ENCODE assay signal across 27 cellular contexts in the genomic region with DNA sequence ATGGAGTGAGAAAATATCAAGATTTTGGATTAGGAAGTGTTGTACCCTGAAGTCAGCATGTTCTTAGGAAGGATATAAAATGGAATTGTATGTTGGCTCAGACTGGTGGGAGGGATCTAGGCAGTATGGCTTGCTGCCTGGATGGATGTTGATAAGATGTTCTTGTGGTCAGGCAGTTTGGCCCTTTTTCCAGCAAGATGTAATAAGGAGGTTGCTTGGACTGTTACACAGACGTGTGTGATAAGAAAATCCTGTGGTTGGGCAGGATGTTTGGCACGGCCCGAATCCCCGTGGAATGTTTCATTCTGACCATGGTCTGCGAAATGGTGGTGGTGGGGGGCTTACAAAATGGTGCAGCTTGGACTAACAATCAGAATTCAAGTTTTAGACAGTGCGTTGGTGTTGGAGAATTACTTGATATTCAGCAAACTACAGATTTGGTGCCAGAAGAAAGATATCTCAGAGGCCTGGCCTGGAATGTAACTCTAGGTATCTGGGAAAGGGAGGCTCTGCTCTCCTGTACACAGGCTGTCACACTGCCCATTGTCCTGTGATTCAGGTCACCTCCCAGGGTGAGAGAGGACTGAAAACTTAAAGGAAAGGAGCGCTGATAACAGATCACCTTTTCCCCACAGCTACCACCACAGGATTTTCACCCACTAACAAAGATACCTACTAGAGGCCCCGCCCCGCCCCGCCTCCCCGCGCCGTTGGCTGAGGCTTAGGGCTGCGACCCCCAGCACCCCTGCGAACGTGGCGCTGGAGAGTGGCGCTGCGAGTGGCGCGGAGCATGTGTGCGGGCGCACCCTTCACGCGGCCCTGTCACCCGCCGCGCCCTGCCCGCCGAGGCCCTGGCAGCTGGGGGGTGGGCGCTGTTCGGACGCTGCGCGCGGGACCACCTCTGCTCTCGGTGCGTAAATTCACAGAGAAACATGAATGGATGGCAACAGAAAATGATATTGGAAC. TPM values are rescaled to one million over a fixed set of nuclear protein-coding genes. Genes with fewer than 3 reads are reported as not detected.
DNase-seq lines count a peak whose midpoint lies in the region; ATAC-seq, FAIRE-seq and TF ChIP-seq lines count a peak whose summit lies in the region.
"Had no signal": no experiment of that assay in that cellular context is flagged by ENCODE, and none has a peak within 500 bp of the region (broad histone marks: within the 10 kb centered on the region; RNA-seq: fewer than 3 reads in every experiment).

No MANE protein-coding gene starts in this region.

- DNase-seq in MG63 = peak; percentile 2
- peak; percentile 91 for DNase-seq in astrocyte (ENCODE audit: low read depth)
- peak in 1 of 2 donors; percentile 18 for DNase-seq in heart right ventricle
- DNase-seq in retinal pigment epithelial cell (ENCODE audit: low read depth) = peak; percentile 35
- DNase-seq in mesenchymal stem cell = no peak
- no peak for DNase-seq in AG20443 (ENCODE audit: low spot score)
- DNase-seq: activated CD4-positive, CD25-positive, alpha-beta regulatory T cell; activated CD8-positive, alpha-beta T cell treated with anti-CD3 and anti-CD28 coated beads for 36 hours; activated naive CD4-positive, alpha-beta T cell treated with anti-CD3 and anti-CD28 coated beads, Interleukin-2, amount 10 ng/mL, durations not matched to agents 7 days and 5 days; activated T-cell treated with anti-CD3 and anti-CD28 coated beads, Interleukin-2, amount 50 U/mL, for 24 hours; CD8-positive, alpha-beta T cell; colonic mucosa; GOT3; MV-4-11; naive B cell; NCI-H187; NCI-H345; stimulated activated CD4-positive, alpha-beta T cell treated with anti-CD3 and anti-CD28 coated beads, Interleukin-2, amount 100 ng/mL, for 24 hours; stimulated activated naive CD8-positive, alpha-beta T cell treated with anti-CD3 and anti-CD28 coated beads, Interleukin-15, Interleukin-2, amounts not matched to agents 100 U/mL and 50 U/mL, for 24 hours; T-helper 2 cell; transverse colon had no signal

- ATAC-seq in heart right ventricle = peak in 6 of 8 donors; percentile 13 to 84 (median 71)
- ATAC-seq in GM21737 (IDR thresholded peaks at IDR 0.05; ENCODE audit: unreplicated experiment) = no peak
- no peak for ATAC-seq in GM19035 (IDR thresholded peaks at IDR 0.05; ENCODE audit: unreplicated experiment)
- ATAC-seq: activated CD8-positive, alpha-beta T cell treated with anti-CD3 and anti-CD28 coated beads for 36 hours; body of pancreas; CD8-positive, alpha-beta T cell; stimulated activated naive CD8-positive, alpha-beta T cell treated with anti-CD3 and anti-CD28 coated beads, Interleukin-15, Interleukin-2, amounts not matched to agents 100 U/mL and 50 U/mL, for 24 hours had no signal

- H3K9me3 ChIP-seq in MG63 (no peaks in the 10 kb centered on the region), astrocyte (ENCODE audit: insufficient read depth, low read depth, low read length) (no peaks in the 10 kb centered on the region), heart right ventricle (peaks cover 0 to 26% (median 0%) of the 10 kb centered on the region in 11 donors), mesenchymal stem cell (ENCODE audit: control insufficient read depth, low read length) (peaks cover 29% of the 10 kb centered on the region)
- H3K9me3 ChIP-seq: body of pancreas, colonic mucosa had no signal

- H3K36me3 ChIP-seq in MG63 (no peaks in the 10 kb centered on the region), astrocyte (ENCODE audit: insufficient read depth, low read length) (no peaks in the 10 kb centered on the region), heart right ventricle (no peaks in the 10 kb centered on the region), mesenchymal stem cell (ENCODE audit: control insufficient read depth in 1 of 2, insufficient read depth in 2 of 2, low read depth in 1 of 2, low read length in 2 of 2) (no peaks in the 10 kb centered on the region)
- H3K36me3 ChIP-seq: colonic mucosa, SJSA1, transverse colon had no signal

- no peak for TF ChIP-seq CTCF in astrocyte (IDR thresholded peaks at IDR 0.05; ENCODE audit: insufficient read depth, low read depth, low read length)
- no peak for TF ChIP-seq CTCF in heart right ventricle (IDR thresholded peaks at IDR 0.05)
- no peak for TF ChIP-seq CTCF in retinal pigment epithelial cell (conservative IDR thresholded peaks at IDR 0.05; ENCODE audit: low read depth, low read length)

- no peak overlapping the region for H3K23ac ChIP-seq in mesenchymal stem cell (ENCODE audit: low read length in 2 of 2)

- H4K20me1 ChIP-seq in astrocyte (ENCODE audit: insufficient read depth, low read length) = no peaks in the 10 kb centered on the region

- no peak overlapping the region for H2BK120ac ChIP-seq in mesenchymal stem cell (ENCODE audit: low read depth, low read length)

- H3K4me3 Mint-ChIP-seq in astrocyte (ENCODE audit: unreplicated experiment) = no peak overlapping the region
- H3K4me3 Mint-ChIP-seq: activated CD8-positive, alpha-beta T cell treated with anti-CD3 and anti-CD28 coated beads for 36 hours; activated naive CD4-positive, alpha-beta T cell treated with anti-CD3 and anti-CD28 coated beads, Interleukin-2, amount 10 ng/mL, durations not matched to agents 7 days and 5 days; activated T-cell treated with anti-CD3 and anti-CD28 coated beads, Interleukin-2, amount 50 U/mL, for 24 hours; CD8-positive, alpha-beta T cell; naive B cell had no signal

- H3K27ac Mint-ChIP-seq in astrocyte (ENCODE audit: unreplicated experiment) = no peak overlapping the region
- H3K27ac Mint-ChIP-seq: activated CD8-positive, alpha-beta T cell treated with anti-CD3 and anti-CD28 coated beads for 36 hours; activated naive CD4-positive, alpha-beta T cell treated with anti-CD3 and anti-CD28 coated beads, Interleukin-2, amount 10 ng/mL, durations not matched to agents 7 days and 5 days; activated T-cell treated with anti-CD3 and anti-CD28 coated beads, Interleukin-2, amount 50 U/mL, for 24 hours; CD8-positive, alpha-beta T cell; naive B cell had no signal

- H3K9me3 Mint-ChIP-seq in astrocyte (ENCODE audit: unreplicated experiment) = peaks cover 5% of the 10 kb centered on the region

- peak overlapping the region; percentile 6 for H3K4me2 ChIP-seq in astrocyte (ENCODE audit: low read length)
- H3K4me2 ChIP-seq in mesenchymal stem cell (ENCODE audit: low read length, poor library complexity, severe bottlenecking) = no peak overlapping the region
- H3K4me2 ChIP-seq: hepatocyte had no signal

- H3K18ac ChIP-seq in mesenchymal stem cell (ENCODE audit: low read depth in 1 of 2, low read length in 2 of 2) = no peak overlapping the region

- no peak overlapping the region for H4K8ac ChIP-seq in mesenchymal stem cell (ENCODE audit: low read length)

- H3K4me1 ChIP-seq in astrocyte (ENCODE audit: insufficient read depth, low read length) = no peaks in the 10 kb centered on the region
- peaks cover 0 to 14% (median 3%) of the 10 kb centered on the region in 9 donors for H3K4me1 ChIP-seq in heart right ventricle
- H3K4me1 ChIP-seq in mesenchymal stem cell (ENCODE audit: control insufficient read depth, insufficient read depth, low read depth, low read length) = no peaks in the 10 kb centered on the region
- H3K4me1 ChIP-seq: body of pancreas, colonic mucosa, SJSA1, transverse colon had no signal

- H2BK5ac ChIP-seq in mesenchymal stem cell (ENCODE audit: low read depth, low read length, poor library complexity, severe bottlenecking) = no peak overlapping the region

- H2BK15ac ChIP-seq in mesenchymal stem cell (ENCODE audit: low read depth, poor library complexity, severe bottlenecking) = no peak overlapping the region

- H3K4ac ChIP-seq in mesenchymal stem cell (ENCODE audit: low read depth in 1 of 2, low read length in 2 of 2) = no peak overlapping the region

- H3K79me2 ChIP-seq in astrocyte (ENCODE audit: insufficient read depth, low read length) = peaks cover 3% of the 10 kb centered on the region
- H3K79me2 ChIP-seq: hepatocyte had no signal

- no peaks in the 10 kb centered on the region for H3K4me1 Mint-ChIP-seq in astrocyte (ENCODE audit: low read depth, unreplicated experiment)
- H3K4me1 Mint-ChIP-seq: activated naive CD4-positive, alpha-beta T cell treated with anti-CD3 and anti-CD28 coated beads, Interleukin-2, amount 10 ng/mL, durations not matched to agents 7 days and 5 days; naive B cell had no signal

- no peak overlapping the region for H2BK12ac ChIP-seq in mesenchymal stem cell (ENCODE audit: low read length in 2 of 2)

- intact Hi-C loops in heart right ventricle (cut with DNase I) = no loop called here

- H3K27ac ChIP-seq in astrocyte (ENCODE audit: low read depth, low read length) (no peak overlapping the region), heart right ventricle (peak overlapping the region in 1 of 10 donors; percentile 9), mesenchymal stem cell (ENCODE audit: low read length, poor library complexity, severe bottlenecking) (no peak overlapping the region)
- H3K27ac ChIP-seq: body of pancreas, colonic mucosa, hepatocyte, SJSA1, transverse colon had no signal

- H3K14ac ChIP-seq in mesenchymal stem cell (ENCODE audit: low read length in 2 of 2) = no peak overlapping the region

- no peaks in the 10 kb centered on the region for H3K79me1 ChIP-seq in mesenchymal stem cell (replicated peaks; ENCODE audit: low read length, poor library complexity, severe bottlenecking)

- FAIRE-seq in astrocyte (lab: Jason Lieb, UNC) = no peak
- FAIRE-seq: islet of Langerhans had no signal

- H2AK5ac ChIP-seq in mesenchymal stem cell (ENCODE audit: low read length, severe bottlenecking) = no peak overlapping the region

- H2AFZ ChIP-seq in astrocyte (ENCODE audit: low read depth, low read length) (no peak overlapping the region), mesenchymal stem cell (ENCODE audit: low read depth, low read length) (no peak overlapping the region)
- H2AFZ ChIP-seq: hepatocyte had no signal

- no peaks in the 10 kb centered on the region for H3K36me3 Mint-ChIP-seq in astrocyte (ENCODE audit: low read depth, unreplicated experiment)
- H3K36me3 Mint-ChIP-seq: activated naive CD4-positive, alpha-beta T cell treated with anti-CD3 and anti-CD28 coated beads, Interleukin-2, amount 10 ng/mL, durations not matched to agents 7 days and 5 days; CD8-positive, alpha-beta T cell had no signal

- 88 to 91% methylated on average over 38 of the region's 38 CpGs for WGBS in heart right ventricle, 2 donors
- WGBS in mesenchymal stem cell = 90% methylated on average over 38 of the region's 38 CpGs

- H3K27me3 Mint-ChIP-seq in astrocyte (ENCODE audit: low read depth, unreplicated experiment) = no peaks in the 10 kb centered on the region
- H3K27me3 Mint-ChIP-seq: activated CD8-positive, alpha-beta T cell treated with anti-CD3 and anti-CD28 coated beads for 36 hours; activated naive CD4-positive, alpha-beta T cell treated with anti-CD3 and anti-CD28 coated beads, Interleukin-2, amount 10 ng/mL, durations not matched to agents 7 days and 5 days; activated T-cell treated with anti-CD3 and anti-CD28 coated beads, Interleukin-2, amount 50 U/mL, for 24 hours; naive B cell had no signal

- H3K4me3 ChIP-seq in MG63 (no peak overlapping the region), astrocyte (ENCODE audit: insufficient read depth, low read depth, low read length) (no peak overlapping the region), heart right ventricle (no peak overlapping the region), retinal pigment epithelial cell (ENCODE audit: low read length) (no peak overlapping the region), mesenchymal stem cell (ENCODE audit: insufficient read depth in 1 of 2, low read depth in 1 of 2, low read length in 2 of 2) (no peak overlapping the region)
- H3K4me3 ChIP-seq: body of pancreas, colonic mucosa, hepatocyte, SJSA1, transverse colon had no signal

- H3K27me3 ChIP-seq in MG63 (no peaks in the 10 kb centered on the region), astrocyte (ENCODE audit: insufficient read depth, low read length) (no peaks in the 10 kb centered on the region), heart right ventricle (no peaks in the 10 kb centered on the region), mesenchymal stem cell (ENCODE audit: control insufficient read depth in 1 of 2, insufficient read depth in 1 of 2, low read length in 2 of 2) (no peaks in the 10 kb centered on the region)
- H3K27me3 ChIP-seq: body of pancreas, colonic mucosa, hepatocyte, SJSA1, transverse colon had no signal

- H3K9ac ChIP-seq in astrocyte (ENCODE audit: low read length) = no peak overlapping the region
- H3K9ac ChIP-seq in mesenchymal stem cell (ENCODE audit: low read length) = no peak overlapping the region

- H4K91ac ChIP-seq in mesenchymal stem cell (ENCODE audit: low read length) = no peak overlapping the region

RNA-seq across cellular contexts. Expression of gene ZNF680, which starts 19.3 kb away (rescaled TPM):
- total RNA-seq in MG63 (2014; rRNA removed; shearing (Covaris generic); ENCODE audit: low replicate concordance) = 5.5 and 15.7 TPM in 2 replicates
- total RNA-seq in astrocyte (5.6 and 7.1 TPM in 2 replicates), heart right ventricle (10 to 100 TPM; 16.8 to 28.7 (median 21.4) TPM)
- 10 to 100 TPM in 1 of 2 donors, 1 to 10 TPM in 1; 2.9 to 15.0 TPM for polyA plus RNA-seq in heart right ventricle
- polyA plus RNA-seq in mesenchymal stem cell (2013, experiment 1 of 2) = not detected
- polyA plus RNA-seq in mesenchymal stem cell (2013, experiment 2 of 2) = not detected
- total RNA-seq: hepatocyte had no signal
- polyA plus RNA-seq: hepatocyte had no signal

Comparison
In these comparisons a context has a peak if more than half of its experiments do, and no peak if none do; other contexts are left out.
1. DNase-seq: peak in MG63 (single experiment), astrocyte (single experiment) and retinal pigment epithelial cell (single experiment); none in mesenchymal stem cell (single experiment) and AG20443 (single experiment).
2. ATAC-seq: peak in heart right ventricle (6 of 8); none in GM21737 (single experiment) and GM19035 (single experiment).